In the genomic region with DNA sequence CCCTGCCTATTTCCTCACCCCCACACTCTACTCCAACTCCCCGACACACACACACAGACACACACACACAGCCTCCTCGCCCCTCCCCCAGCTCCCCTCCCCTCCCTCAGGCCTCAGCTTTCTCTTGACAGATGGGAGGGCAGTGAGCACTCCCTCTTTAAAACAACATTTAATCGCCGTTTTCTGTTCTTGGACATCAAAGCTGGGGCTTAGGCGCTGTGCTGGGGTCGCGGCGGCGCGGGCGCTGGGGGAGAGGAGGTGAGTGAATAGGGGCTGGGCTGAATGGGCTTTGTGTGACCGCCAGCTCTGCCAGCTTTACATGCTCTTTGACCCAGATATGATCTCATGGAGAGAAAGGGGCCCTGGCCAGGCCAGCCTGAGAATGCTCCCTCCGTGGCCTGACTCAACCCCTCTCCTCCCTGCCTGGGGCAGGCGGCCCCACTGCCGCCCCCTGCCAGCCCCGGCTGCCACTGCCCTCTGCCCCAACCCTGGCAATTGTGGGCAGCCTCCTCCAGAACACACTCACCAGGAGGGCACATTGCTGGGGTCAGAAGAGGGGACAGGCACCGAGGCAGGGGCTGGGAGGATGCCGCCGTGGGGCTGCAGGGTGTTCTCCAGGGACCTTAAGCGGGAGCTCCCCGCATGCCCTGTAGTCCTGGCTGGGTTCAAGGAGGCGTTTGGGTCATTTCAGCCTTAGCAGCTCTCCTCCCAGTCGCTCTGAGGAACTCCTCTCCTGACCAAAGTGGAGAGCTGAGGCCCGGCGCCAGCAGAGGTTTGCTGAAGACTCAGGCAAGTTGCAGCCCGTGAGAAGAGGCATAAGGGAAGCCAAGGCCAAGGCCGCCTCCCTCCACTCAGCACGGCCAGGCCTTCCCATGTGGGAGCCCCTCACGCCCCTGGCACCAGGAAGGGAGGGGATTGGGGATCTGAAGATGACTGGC, we compare ENCODE assay signal across 8 cellular contexts. TPM values are rescaled to one million over a fixed set of nuclear protein-coding genes. Genes with fewer than 3 reads are reported as not detected.
A peak's percentile ranks its signal among the peaks of the same experiment; 100 is the strongest.
DNase-seq lines count a peak whose midpoint lies in the region; TF ChIP-seq lines count a peak whose summit lies in the region.

No MANE protein-coding gene starts in this region.

- H3K36me3 ChIP-seq in urinary bladder (ENCODE audit: insufficient read depth) = peaks cover 2% of the 10 kb centered on the region

- H3K27me3 Mint-ChIP-seq in nephron progenitor cell (ENCODE audit: low read depth, poor library complexity) = no peaks in the 10 kb centered on the region
- H3K27me3 Mint-ChIP-seq in activated T-helper 1 cell treated with anti-CD3 and anti-CD28 coated beads, Interleukin-12 subunit alpha, Interleukin-12 subunit beta, Interleukin-2, Interleukin-4 antibody, amounts not matched to agents 30 ng/mL and 10 ng/mL and 1 ng/mL, durations not matched to agents 14 hours and 24 hours and 36 hours (ENCODE audit: insufficient read depth) = no peaks in the 10 kb centered on the region

- peaks cover 76% of the 10 kb centered on the region for H3K4me1 Mint-ChIP-seq in nephron progenitor cell
- no peaks in the 10 kb centered on the region for H3K4me1 Mint-ChIP-seq in activated T-helper 1 cell treated with anti-CD3 and anti-CD28 coated beads, Interleukin-12 subunit alpha, Interleukin-12 subunit beta, Interleukin-2, Interleukin-4 antibody, amounts not matched to agents 30 ng/mL and 10 ng/mL and 1 ng/mL, durations not matched to agents 14 hours and 24 hours and 36 hours (ENCODE audit: low read depth)

- peak overlapping the region; percentile 0 for H3K27ac Mint-ChIP-seq in nephron progenitor cell
- no peak overlapping the region for H3K27ac Mint-ChIP-seq in activated T-helper 1 cell treated with anti-CD3 and anti-CD28 coated beads, Interleukin-12 subunit alpha, Interleukin-12 subunit beta, Interleukin-2, Interleukin-4 antibody, amounts not matched to agents 30 ng/mL and 10 ng/mL and 1 ng/mL, durations not matched to agents 14 hours and 24 hours and 36 hours

- H3K4me3 ChIP-seq in fibroblast of villous mesenchyme (ENCODE audit: low read depth, low read length) (no peak overlapping the region), urinary bladder (ENCODE audit: low read depth, low read length) (no peak overlapping the region)

- DNase-seq in NCI-H524 (lab: John Stamatoyannopoulos, UW) (peak; percentile 29 to 75), NCI-H524 treated with DMSO at 0.1 percent for 48 hours (lab: John Stamatoyannopoulos, UW) (no peak), fibroblast of villous mesenchyme (ENCODE audit: low read depth) (peak; percentile 66), nephron progenitor cell (peak; percentile 64), H4 (ENCODE audit: low spot score) (no peak), NCI-H146 (lab: John Stamatoyannopoulos, UW) (no peak)
- no peak for DNase-seq in activated T-helper 1 cell treated with anti-CD3 and anti-CD28 coated beads, Interleukin-12 subunit alpha, Interleukin-12 subunit beta, Interleukin-2, Interleukin-4 antibody, amounts not matched to agents 30 ng/mL and 10 ng/mL and 1 ng/mL, durations not matched to agents 14 hours and 24 hours and 36 hours (ENCODE audit: low spot score)

- intact Hi-C loops in activated T-helper 1 cell treated with anti-CD3 and anti-CD28 coated beads, Interleukin-12 subunit alpha, Interleukin-12 subunit beta, Interleukin-2, Interleukin-4 antibody, amounts not matched to agents 30 ng/mL and 10 ng/mL and 1 ng/mL, durations not matched to agents 14 hours and 24 hours and 36 hours (cut with micrococcal nuclease) = no loop called here

- TF ChIP-seq CTCF in fibroblast of villous mesenchyme (IDR thresholded peaks at IDR 0.05; ENCODE audit: insufficient read depth, low read depth, low read length) (peak; percentile 35), nephron progenitor cell (IDR thresholded peaks at IDR 0.05) (peak; percentile 20)

- peak overlapping the region; percentile 1 for H3K4me3 Mint-ChIP-seq in nephron progenitor cell
- H3K4me3 Mint-ChIP-seq in activated T-helper 1 cell treated with anti-CD3 and anti-CD28 coated beads, Interleukin-12 subunit alpha, Interleukin-12 subunit beta, Interleukin-2, Interleukin-4 antibody, amounts not matched to agents 30 ng/mL and 10 ng/mL and 1 ng/mL, durations not matched to agents 14 hours and 24 hours and 36 hours = no peak overlapping the region

- H3K27ac ChIP-seq in urinary bladder (ENCODE audit: low read depth) = peak overlapping the region; percentile 27

- WGBS in urinary bladder = 41% methylated on average over 29 of the region's 29 CpGs

- no peaks in the 10 kb centered on the region for H3K36me3 Mint-ChIP-seq in nephron progenitor cell (ENCODE audit: low read depth)
- H3K36me3 Mint-ChIP-seq in activated T-helper 1 cell treated with anti-CD3 and anti-CD28 coated beads, Interleukin-12 subunit alpha, Interleukin-12 subunit beta, Interleukin-2, Interleukin-4 antibody, amounts not matched to agents 30 ng/mL and 10 ng/mL and 1 ng/mL, durations not matched to agents 14 hours and 24 hours and 36 hours (ENCODE audit: low read depth) = no peaks in the 10 kb centered on the region

- H3K4me1 ChIP-seq in urinary bladder (ENCODE audit: insufficient read depth) = peaks cover 1% of the 10 kb centered on the region

- no peaks in the 10 kb centered on the region for H3K9me3 Mint-ChIP-seq in nephron progenitor cell
- no peaks in the 10 kb centered on the region for H3K9me3 Mint-ChIP-seq in activated T-helper 1 cell treated with anti-CD3 and anti-CD28 coated beads, Interleukin-12 subunit alpha, Interleukin-12 subunit beta, Interleukin-2, Interleukin-4 antibody, amounts not matched to agents 30 ng/mL and 10 ng/mL and 1 ng/mL, durations not matched to agents 14 hours and 24 hours and 36 hours

RNA-seq across cellular contexts. Expression of gene NNMT, which starts 38.3 kb away (rescaled TPM):
- total RNA-seq in fibroblast of villous mesenchyme (505 and 713 TPM in 2 replicates), urinary bladder (9.7 TPM)
- 388 TPM for polyA plus RNA-seq in urinary bladder
- total RNA-seq in activated T-helper 1 cell treated with anti-CD3 and anti-CD28 coated beads, Interleukin-12 subunit alpha, Interleukin-12 subunit beta, Interleukin-2, Interleukin-4 antibody, amounts not matched to agents 30 ng/mL and 10 ng/mL and 1 ng/mL, durations not matched to agents 14 hours and 24 hours and 36 hours = not detected in 2 replicates
- total RNA-seq in H4 (2014; rRNA removed; shearing (Covaris generic)) = 895 and 907 TPM in 2 replicates

Comparison
In these comparisons a context has a peak if more than half of its experiments do, and no peak if none do; other contexts are left out.
1. DNase-seq: peak in NCI-H524 (2 of 2), fibroblast of villous mesenchyme (single experiment) and nephron progenitor cell (single experiment); none in NCI-H524 treated with DMSO at 0.1 percent for 48 hours (single experiment), activated T-helper 1 cell treated with anti-CD3 and anti-CD28 coated beads, Interleukin-12 subunit alpha, Interleukin-12 subunit beta, Interleukin-2, Interleukin-4 antibody, amounts not matched to agents 30 ng/mL and 10 ng/mL and 1 ng/mL, durations not matched to agents 14 hours and 24 hours and 36 hours (single experiment), H4 (single experiment) and NCI-H146 (single experiment).
2. RNA of gene NNMT, which starts 38.3 kb away (total RNA-seq): 895 to 907 TPM in H4 and 505 to 713 TPM in fibroblast of villous mesenchyme; 9.7 TPM in urinary bladder (single experiment) and not detected in activated T-helper 1 cell treated with anti-CD3 and anti-CD28 coated beads, Interleukin-12 subunit alpha, Interleukin-12 subunit beta, Interleukin-2, Interleukin-4 antibody, amounts not matched to agents 30 ng/mL and 10 ng/mL and 1 ng/mL, durations not matched to agents 14 hours and 24 hours and 36 hours; every median in the first group is over 10 times any median in the second.